Comparison of ENCODE assay signal across 26 cellular contexts in the genomic region with DNA sequence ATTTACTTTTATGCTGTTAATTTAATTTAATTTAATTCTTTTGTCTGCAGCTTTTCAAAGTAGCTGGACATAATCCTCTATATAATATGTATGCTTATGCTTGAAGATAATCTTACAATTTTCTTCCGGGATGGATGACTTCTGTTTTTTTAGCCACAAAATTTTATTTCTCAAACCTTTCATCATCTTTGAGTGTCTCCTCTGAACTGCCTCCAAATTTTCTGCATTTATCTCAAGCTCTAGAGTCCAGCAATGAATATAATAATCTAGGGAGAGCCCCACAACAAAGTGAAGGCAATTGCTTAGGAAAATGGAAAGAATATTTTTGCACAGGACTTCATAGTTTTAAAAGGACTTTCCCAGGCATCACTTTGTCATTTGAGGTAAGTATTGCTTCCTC.
"Had no signal": no experiment of that assay in that cellular context is flagged by ENCODE, and none has a peak within 500 bp of the region (broad histone marks: within the 10 kb centered on the region; RNA-seq: fewer than 3 reads in every experiment).

No MANE protein-coding gene starts in this region.

- DNase-seq: colonic mucosa; dermis blood vessel endothelial cell; effector memory CD4-positive, alpha-beta T cell; erythroblast; esophagus squamous epithelium; gastrocnemius medialis; heart left ventricle; hippocampal formation; left cardiac atrium; left lung; mesendoderm; naive thymus-derived CD8-positive, alpha-beta T cell; occipital lobe; ovary; posterior cingulate gyrus; psoas muscle; right cardiac atrium; sigmoid colon; spleen; stimulated activated CD4-positive, alpha-beta T cell treated with anti-CD3 and anti-CD28 coated beads, Interleukin-4, amount 100 ng/mL, for 4 hours; stimulated activated naive CD8-positive, alpha-beta T cell treated with anti-CD3 and anti-CD28 coated beads, Interleukin-15, Interleukin-2, amounts not matched to agents 100 U/mL and 50 U/mL, for 24 hours; substantia nigra; testis; tibial artery; upper lobe of left lung had no signal

- H3K36me3 Mint-ChIP-seq: naive thymus-derived CD8-positive, alpha-beta T cell; stimulated activated memory B cell treated with anti-CD40 and anti-IgM and Interleukin-4, amounts not matched to agents 10 μg/mL and 1 μg/mL and 100 μg/mL, for 72 hours had no signal

- H3K27ac Mint-ChIP-seq: naive thymus-derived CD8-positive, alpha-beta T cell had no signal

- H3K4me3 Mint-ChIP-seq: naive thymus-derived CD8-positive, alpha-beta T cell; stimulated activated memory B cell treated with anti-CD40 and anti-IgM and Interleukin-4, amounts not matched to agents 10 μg/mL and 1 μg/mL and 100 μg/mL, for 72 hours had no signal

- H3K9me3 ChIP-seq: colonic mucosa, esophagus squamous epithelium, gastrocnemius medialis, heart left ventricle, left lung, ovary, psoas muscle, sigmoid colon, spleen, testis, tibial artery, upper lobe of left lung had no signal

- H3K27me3 Mint-ChIP-seq: naive thymus-derived CD8-positive, alpha-beta T cell; stimulated activated memory B cell treated with anti-CD40 and anti-IgM and Interleukin-4, amounts not matched to agents 10 μg/mL and 1 μg/mL and 100 μg/mL, for 72 hours had no signal

- ATAC-seq: gastrocnemius medialis; heart left ventricle; left cardiac atrium; left lung; naive thymus-derived CD8-positive, alpha-beta T cell; psoas muscle; right cardiac atrium; stimulated activated memory B cell treated with anti-CD40 and anti-IgM and Interleukin-4, amounts not matched to agents 10 μg/mL and 1 μg/mL and 100 μg/mL, for 72 hours; stimulated activated naive CD8-positive, alpha-beta T cell treated with anti-CD3 and anti-CD28 coated beads, Interleukin-15, Interleukin-2, amounts not matched to agents 100 U/mL and 50 U/mL, for 24 hours had no signal

- H3K36me3 ChIP-seq: colonic mucosa, esophagus squamous epithelium, gastrocnemius medialis, heart left ventricle, left lung, ovary, sigmoid colon, spleen, tibial artery, upper lobe of left lung had no signal

- H3K27me3 ChIP-seq: colonic mucosa, esophagus squamous epithelium, gastrocnemius medialis, heart left ventricle, left lung, ovary, sigmoid colon, spleen, testis, tibial artery, upper lobe of left lung had no signal

- H3K4me1 ChIP-seq: colonic mucosa, gastrocnemius medialis, psoas muscle, sigmoid colon, testis had no signal

- H3K4me3 ChIP-seq: colonic mucosa, esophagus squamous epithelium, gastrocnemius medialis, heart left ventricle, left lung, ovary, psoas muscle, sigmoid colon, spleen, testis, tibial artery, upper lobe of left lung had no signal
